In genomic region chrX:39049975-39050374, GRCh38 we compare ENCODE assay signal across 25 cellular contexts.
"Had no signal": no experiment of that assay in that cellular context is flagged by ENCODE, and none has a peak within 500 bp of the region (broad histone marks: within the 10 kb centered on the region; RNA-seq: fewer than 3 reads in every experiment).

No MANE protein-coding gene starts in this region.

- H3K27me3 ChIP-seq: esophagus squamous epithelium, gastrocnemius medialis, heart right ventricle, left lung had no signal

- H3K27ac ChIP-seq: coronary artery, dorsolateral prefrontal cortex, gastrocnemius medialis, heart right ventricle, left lung, lower lobe of right lung had no signal

- H3K9me3 Mint-ChIP-seq: memory B cell had no signal

- H3K36me3 ChIP-seq: esophagus squamous epithelium, gastrocnemius medialis, heart right ventricle, left lung, lower lobe of right lung had no signal

- H3K4me3 ChIP-seq: coronary artery, dorsolateral prefrontal cortex, esophagus squamous epithelium, gastrocnemius medialis, heart right ventricle, left lung, lower lobe of right lung, mucosa of descending colon had no signal

- H3K4me1 ChIP-seq: gastrocnemius medialis, heart right ventricle, left lung, lower lobe of right lung had no signal

- H3K4me3 Mint-ChIP-seq: memory B cell; mesothelial cell of epicardium; naive B cell; naive thymus-derived CD8-positive, alpha-beta T cell had no signal

- H3K27ac Mint-ChIP-seq: memory B cell; mesothelial cell of epicardium; naive B cell; naive thymus-derived CD8-positive, alpha-beta T cell had no signal

- H3K36me3 Mint-ChIP-seq: memory B cell, mesothelial cell of epicardium, naive B cell had no signal

- FAIRE-seq: colon, endothelial cell of umbilical vein, islet of Langerhans had no signal

- H3K9me3 ChIP-seq: esophagus squamous epithelium, gastrocnemius medialis, left lung, lower lobe of right lung, mucosa of descending colon had no signal

- H3K4me1 Mint-ChIP-seq: naive B cell; naive thymus-derived CD8-positive, alpha-beta T cell had no signal

- DNase-seq: dermis blood vessel endothelial cell; dorsolateral prefrontal cortex; effector CD4-positive, alpha-beta T cell; effector memory CD4-positive, alpha-beta T cell; esophagus squamous epithelium; foreskin fibroblast; foreskin melanocyte; gastrocnemius medialis; glutamatergic neuron; head of caudate nucleus; heart right ventricle; hippocampal formation; left cardiac atrium; left lung; left ventricle myocardium superior; lower lobe of right lung; mucosa of descending colon; naive B cell; naive thymus-derived CD8-positive, alpha-beta T cell had no signal
